16 cellular contexts compared by ENCODE assay signal in genomic region chr2:137824501-137824900, GRCh38.
DNase-seq lines count a peak whose midpoint lies in the region; ATAC-seq and TF ChIP-seq lines count a peak whose summit lies in the region.
"Had no signal": no experiment of that assay in that cellular context is flagged by ENCODE, and none has a peak within 500 bp of the region (broad histone marks: within the 10 kb centered on the region; RNA-seq: fewer than 3 reads in every experiment).

No MANE protein-coding gene starts in this region.

- no peak overlapping the region for H3K4me3 Mint-ChIP-seq in GM23338
- H3K4me3 Mint-ChIP-seq in WTC11 = no peak overlapping the region
- H3K4me3 Mint-ChIP-seq: B cell; CD4-positive, CD25-positive, alpha-beta regulatory T cell; CD8-positive, alpha-beta T cell had no signal

- no peaks in the 10 kb centered on the region for H3K27me3 ChIP-seq in GM23338 (ENCODE audit: insufficient read depth)
- H3K27me3 ChIP-seq in HUES48 (ENCODE audit: control insufficient read depth, insufficient read depth, low read length) = no peaks in the 10 kb centered on the region
- H3K27me3 ChIP-seq: BLaER1 had no signal

- TF ChIP-seq CTCF in GM23338 (conservative IDR thresholded peaks at IDR 0.05; ENCODE audit: low read depth in 2 of 2) (no peak), WTC11 (IDR thresholded peaks at IDR 0.05) (no peak)

- H3K9me2 ChIP-seq in GM23338 (ENCODE audit: insufficient read depth) = peaks cover 18% of the 10 kb centered on the region

- no peak overlapping the region for H3K27ac Mint-ChIP-seq in GM23338
- no peak overlapping the region for H3K27ac Mint-ChIP-seq in WTC11
- H3K27ac Mint-ChIP-seq: B cell; CD4-positive, CD25-positive, alpha-beta regulatory T cell; CD8-positive, alpha-beta T cell had no signal

- no peaks in the 10 kb centered on the region for H3K9me3 ChIP-seq in HUES48 (ENCODE audit: control insufficient read depth, insufficient read depth, low read length)
- H3K9me3 ChIP-seq: BLaER1, Caco-2 had no signal

- no peaks in the 10 kb centered on the region for H4K20me1 ChIP-seq in GM23338 (replicated peaks; ENCODE audit: insufficient read depth)
- H4K20me1 ChIP-seq: BLaER1 had no signal

- H3K36me3 ChIP-seq in GM23338 (ENCODE audit: insufficient read depth) (no peaks in the 10 kb centered on the region), HUES48 (ENCODE audit: control insufficient read depth, insufficient read depth, low read length) (no peaks in the 10 kb centered on the region)
- H3K36me3 ChIP-seq: BLaER1 had no signal

- POLR2A ChIA-PET in WTC11 (lab: Charles Lee) = no interaction called here

- H3K27ac ChIP-seq in GM23338 (ENCODE audit: low read depth) = no peak overlapping the region
- H3K27ac ChIP-seq in HUES48 (ENCODE audit: low read depth, low read length) = peak overlapping the region; percentile 76
- H3K27ac ChIP-seq: 22Rv1, BLaER1, C4-2B had no signal

- peak overlapping the region; percentile 67; the same call in 1 of the 2 replicates for H2AFZ ChIP-seq in GM23338

- no peaks in the 10 kb centered on the region for H3K27me3 Mint-ChIP-seq in GM23338 (ENCODE audit: insufficient read depth, low read depth, poor library complexity)
- peaks cover 5% of the 10 kb centered on the region; the same call in 1 of the 2 replicates for H3K27me3 Mint-ChIP-seq in WTC11 (ENCODE audit: low read depth)
- H3K27me3 Mint-ChIP-seq: CD4-positive, CD25-positive, alpha-beta regulatory T cell had no signal

- intact Hi-C loops in posterior cingulate gyrus (cut with DNase I) = no loop called here

- DNase-seq in GM23338 (ENCODE audit: low spot score) (no peak), WTC11 (ENCODE audit: low spot score) (no peak), posterior cingulate gyrus (no peak), HT-29 (ENCODE audit: low spot score) (no peak), NOMO-1 (lab: John Stamatoyannopoulos, UW; ENCODE audit: unreplicated experiment in 2 of 2) (no peak)
- DNase-seq: Caco-2; CD4-positive, CD25-positive, alpha-beta regulatory T cell; CD8-positive, alpha-beta T cell; DMS153; DND-41; HCEC 1CT had no signal

- H3K4me1 ChIP-seq in GM23338 (ENCODE audit: insufficient read depth) (peaks cover 22% of the 10 kb centered on the region), HUES48 (ENCODE audit: control insufficient read depth, insufficient read depth, low read length) (peaks cover 29% of the 10 kb centered on the region)
- H3K4me1 ChIP-seq: BLaER1, Caco-2 had no signal

- no peaks in the 10 kb centered on the region for H3F3A ChIP-seq in GM23338 (replicated peaks; ENCODE audit: low read depth)

- H3K36me3 Mint-ChIP-seq in GM23338 (ENCODE audit: low read depth) (no peaks in the 10 kb centered on the region), WTC11 (peaks cover 3% of the 10 kb centered on the region; the same call in 1 of the 2 replicates)
- H3K36me3 Mint-ChIP-seq: CD4-positive, CD25-positive, alpha-beta regulatory T cell; CD8-positive, alpha-beta T cell had no signal

- H3K9me3 Mint-ChIP-seq in GM23338 = no peaks in the 10 kb centered on the region
- H3K9me3 Mint-ChIP-seq in WTC11 = peaks cover 14% of the 10 kb centered on the region
- H3K9me3 Mint-ChIP-seq: CD8-positive, alpha-beta T cell had no signal

- ATAC-seq in GM23338 (no peak), WTC11 (peak; percentile 35; the same call in 1 of the 2 replicates)
- ATAC-seq: CD8-positive, alpha-beta T cell had no signal

- CTCF ChIA-PET in WTC11 (lab: Charles Lee) = interaction anchor here (1.0 kb wide), 1 partner anchor 14 kb away, joined by 4 read pairs; no protein-coding TSS in a partner anchor

- no peaks in the 10 kb centered on the region for H3K79me2 ChIP-seq in GM23338 (replicated peaks; ENCODE audit: insufficient read depth)

- H3K4me1 Mint-ChIP-seq in GM23338 = peaks cover 22% of the 10 kb centered on the region
- peaks cover 39% of the 10 kb centered on the region for H3K4me1 Mint-ChIP-seq in WTC11
- H3K4me1 Mint-ChIP-seq: B cell; CD4-positive, CD25-positive, alpha-beta regulatory T cell had no signal

- H3K4me3 ChIP-seq in GM23338 = no peak overlapping the region
- H3K4me3 ChIP-seq in HUES48 (ENCODE audit: low read depth, low read length) = no peak overlapping the region
- H3K4me3 ChIP-seq: BLaER1 had no signal

- H3K9ac ChIP-seq in HUES48 (ENCODE audit: low read depth, low read length) = no peak overlapping the region
- H3K9ac ChIP-seq: BLaER1 had no signal

- H3K4me2 ChIP-seq in GM23338 = peak overlapping the region; percentile 11; the same call in 1 of the 2 replicates
- H3K4me2 ChIP-seq: BLaER1 had no signal

TF ChIP-seq in GM23338, 12 proteins besides CTCF, POLR2A, EP300 and RAD21:
- TF ChIP-seq ZNF114 (CRISPR knock-in tag; IDR thresholded peaks at IDR 0.05) = no peak
- 0 out of 2 replicates have a peak, but pooled peaks have one; percentile 41 for TF ChIP-seq NANOG (IDR thresholded peaks at IDR 0.05; ENCODE audit: borderline replicate concordance)

TF ChIP-seq in WTC11, 78 proteins besides CTCF, POLR2A, EP300 and RAD21:
- no peak for TF ChIP-seq ZNF317 (CRISPR knock-in tag; IDR thresholded peaks at IDR 0.05; ENCODE audit: borderline replicate concordance, low read depth)
- TF ChIP-seq SOX15 (CRISPR knock-in tag; IDR thresholded peaks at IDR 0.05) = no peak
- no peak for TF ChIP-seq ZNF423 (CRISPR knock-in tag; IDR thresholded peaks at IDR 0.05)
- no peak for TF ChIP-seq ZNF671 (CRISPR knock-in tag; IDR thresholded peaks at IDR 0.05)
- TF ChIP-seq RORB (CRISPR knock-in tag; IDR thresholded peaks at IDR 0.05) = no peak
- TF ChIP-seq ZNF416 (CRISPR knock-in tag; IDR thresholded peaks at IDR 0.05) = no peak
- no peak for TF ChIP-seq IRF2 (CRISPR knock-in tag; IDR thresholded peaks at IDR 0.05; ENCODE audit: borderline replicate concordance, low read depth)
- TF ChIP-seq EMX1 (CRISPR knock-in tag; IDR thresholded peaks at IDR 0.05) = no peak
- no peak for TF ChIP-seq NR2C2 (CRISPR knock-in tag; IDR thresholded peaks at IDR 0.05)
- no peak for TF ChIP-seq ATF6 (CRISPR knock-in tag; IDR thresholded peaks at IDR 0.05)
